ENCODE assay signal across 23 cellular contexts in genomic region chr9:70192707-70193106, GRCh38.
"Had no signal": no experiment of that assay in that cellular context is flagged by ENCODE, and none has a peak within 500 bp of the region (broad histone marks: within the 10 kb centered on the region; RNA-seq: fewer than 3 reads in every experiment).

No MANE protein-coding gene starts in this region.

- H3K27ac Mint-ChIP-seq: activated CD4-positive, alpha-beta memory T cell treated with anti-CD3 and anti-CD28 coated beads, Interleukin-2, amount 10 ng/mL, durations not matched to agents 7 days and 5 days; activated CD4-positive, alpha-beta T cell treated with anti-CD3 and anti-CD28 coated beads, Interleukin-2, amount 10 ng/mL, durations not matched to agents 7 days and 5 days; activated T-cell treated with anti-CD3 and anti-CD28 coated beads, Interleukin-2, amount 50 U/mL, for 24 hours; dendritic cell treated with granulocyte-macrophage colony-stimulating factor and Interleukin-4, amounts not matched to agents 40 ng/mL and 50 ng/mL, for 4 days; endodermal cell; nephron progenitor cell; WTC11 had no signal

- H3K36me3 Mint-ChIP-seq: WTC11 had no signal

- ATAC-seq: right lobe of liver, WTC11 had no signal

- H3K27ac ChIP-seq: left ventricle myocardium inferior, neutrophil, right lobe of liver, tibial nerve, uterus had no signal

- DNase-seq: activated CD4-positive, alpha-beta memory T cell treated with anti-CD3 and anti-CD28 coated beads, Interleukin-2, amount 10 ng/mL, durations not matched to agents 7 days and 5 days; activated CD4-positive, alpha-beta T cell treated with anti-CD3 and anti-CD28 coated beads for 1 hour; activated CD4-positive, alpha-beta T cell treated with anti-CD3 and anti-CD28 coated beads, Interleukin-2, amount 10 ng/mL, durations not matched to agents 7 days and 5 days; activated CD8-positive, alpha-beta memory T cell treated with anti-CD3 and anti-CD28 coated beads, Interleukin-2, amount 50 U/mL, for 48 hours; activated gamma-delta T cell treated with Interleukin-2 at 50 U/mL for 16 hours; activated naive CD4-positive, alpha-beta T cell treated with anti-CD3 and anti-CD28 coated beads, Interleukin-2, amount 50 U/mL, for 16 hours; activated T-cell treated with anti-CD3 and anti-CD28 coated beads, Interleukin-2, amount 50 U/mL, for 24 hours; amygdala; endodermal cell; head of caudate nucleus; hippocampal formation; left ventricle myocardium inferior; nephron progenitor cell; right lobe of liver; stimulated activated CD4-positive, alpha-beta T cell treated with anti-CD3 and anti-CD28 coated beads, Interleukin-2, amount 100 ng/mL, for 48 hours; stimulated activated naive CD4-positive, alpha-beta T cell treated with Interleukin-2 at 50 U/mL for 16 hours; T-helper 2 cell; uterus had no signal

- H3K9me3 Mint-ChIP-seq: activated CD4-positive, alpha-beta memory T cell treated with anti-CD3 and anti-CD28 coated beads, Interleukin-2, amount 10 ng/mL, durations not matched to agents 7 days and 5 days; endodermal cell; WTC11 had no signal

- H3K27me3 Mint-ChIP-seq: dendritic cell treated with granulocyte-macrophage colony-stimulating factor and Interleukin-4, amounts not matched to agents 40 ng/mL and 50 ng/mL, for 4 days had no signal

- H3K4me3 Mint-ChIP-seq: activated CD4-positive, alpha-beta memory T cell treated with anti-CD3 and anti-CD28 coated beads, Interleukin-2, amount 10 ng/mL, durations not matched to agents 7 days and 5 days; activated CD4-positive, alpha-beta T cell treated with anti-CD3 and anti-CD28 coated beads, Interleukin-2, amount 10 ng/mL, durations not matched to agents 7 days and 5 days; activated T-cell treated with anti-CD3 and anti-CD28 coated beads, Interleukin-2, amount 50 U/mL, for 24 hours; central memory CD8-positive, alpha-beta T cell; dendritic cell treated with granulocyte-macrophage colony-stimulating factor and Interleukin-4, amounts not matched to agents 40 ng/mL and 50 ng/mL, for 4 days; endodermal cell; nephron progenitor cell; WTC11 had no signal

- H3K4me1 Mint-ChIP-seq: activated CD4-positive, alpha-beta memory T cell treated with anti-CD3 and anti-CD28 coated beads, Interleukin-2, amount 10 ng/mL, durations not matched to agents 7 days and 5 days; activated CD4-positive, alpha-beta T cell treated with anti-CD3 and anti-CD28 coated beads, Interleukin-2, amount 10 ng/mL, durations not matched to agents 7 days and 5 days; central memory CD8-positive, alpha-beta T cell; endodermal cell; nephron progenitor cell had no signal
